Comparison of ENCODE assay signal across 9 cellular contexts in genomic region chr1:21909286-21909759, GRCh38. TPM values are rescaled to one million over a fixed set of nuclear protein-coding genes. Genes with fewer than 3 reads are reported as not detected.
DNase-seq lines count a peak whose midpoint lies in the region; ATAC-seq and TF ChIP-seq lines count a peak whose summit lies in the region.
"Had no signal": no experiment of that assay in that cellular context is flagged by ENCODE, and none has a peak within 500 bp of the region (broad histone marks: within the 10 kb centered on the region; RNA-seq: fewer than 3 reads in every experiment).

No MANE protein-coding gene starts in this region.

- H4K20me1 ChIP-seq in BLaER1 treated with 17β-estradiol and CSF1 and Interleukin-3, amounts not matched to agents 10 nM and 100 nM = 0 out of 22 replicates have a peak, but pooled peaks cover 0 to 5% (median 0%) of the 10 kb centered on the region in 11 experiments

- WGBS in psoas muscle, 3 donors = 0 to 7% (median 0%) methylated on average over 1 of the region's 1 CpG

- CTCF ChIA-PET in RWPE1 (lab: Yijun Ruan, JAX) = no interaction called here

- H3K36me3 ChIP-seq in BLaER1 treated with 17β-estradiol and CSF1 and Interleukin-3, amounts not matched to agents 10 nM and 100 nM = no peaks in the 10 kb centered on the region
- no peaks in the 10 kb centered on the region for H3K36me3 ChIP-seq in psoas muscle (ENCODE audit: insufficient read depth in 1 of 2, low read depth in 1 of 2)

- H3K27ac ChIP-seq in BLaER1 treated with 17β-estradiol and CSF1 and Interleukin-3, amounts not matched to agents 10 nM and 100 nM = peak overlapping the region; percentile 69 to 93 (median 89)
- H3K27ac ChIP-seq in RWPE1 (peak overlapping the region; percentile 52), psoas muscle (peak overlapping the region; percentile 87)
- H3K27ac ChIP-seq: SK-N-MC had no signal

- intact Hi-C loops in psoas muscle (cut with DNase I) = no loop called here

- H3K9me3 ChIP-seq in BLaER1 treated with 17β-estradiol and CSF1 and Interleukin-3, amounts not matched to agents 10 nM and 100 nM (replicated peaks in 1 of 11) = no peaks in the 10 kb centered on the region
- H3K9me3 ChIP-seq in psoas muscle = no peaks in the 10 kb centered on the region

- peak overlapping the region; percentile 78 to 95 (median 88) for H3K4me2 ChIP-seq in BLaER1 treated with 17β-estradiol and CSF1 and Interleukin-3, amounts not matched to agents 10 nM and 100 nM

- peak overlapping the region in 6 of 10 experiments; percentile 32 to 53 (median 46); a peak in 12 of 20 replicates for H3K4me3 ChIP-seq in BLaER1 treated with 17β-estradiol and CSF1 and Interleukin-3, amounts not matched to agents 10 nM and 100 nM
- H3K4me3 ChIP-seq in fibroblast of mammary gland (ENCODE audit: control insufficient read depth, low read depth, low read length) (no peak overlapping the region), psoas muscle (no peak overlapping the region)
- H3K4me3 ChIP-seq: SK-N-MC had no signal

- POLR2A ChIA-PET in RWPE1 (lab: Yijun Ruan, JAX; ENCODE audit: low non-redundant PET) = no interaction called here

- ATAC-seq in psoas muscle (peak in 2 of 4 donors; percentile 0 to 6), GM21360 (IDR thresholded peaks at IDR 0.05; ENCODE audit: unreplicated experiment) (no peak)

- no peak for TF ChIP-seq CTCF in RWPE1 (conservative IDR thresholded peaks at IDR 0.05; ENCODE audit: low read depth)
- TF ChIP-seq CTCF in fibroblast of mammary gland (conservative IDR thresholded peaks at IDR 0.05; ENCODE audit: control insufficient read depth, insufficient read depth, low read depth, low read length) = no peak
- no peak for TF ChIP-seq CTCF in psoas muscle (IDR thresholded peaks at IDR 0.05)

- H3K27me3 ChIP-seq in BLaER1 treated with 17β-estradiol and CSF1 and Interleukin-3, amounts not matched to agents 10 nM and 100 nM = no peaks in the 10 kb centered on the region
- no peaks in the 10 kb centered on the region for H3K27me3 ChIP-seq in psoas muscle (ENCODE audit: insufficient read depth in 3 of 3, low read length in 2 of 3)

- H3K9ac ChIP-seq in BLaER1 treated with 17β-estradiol and CSF1 and Interleukin-3, amounts not matched to agents 10 nM and 100 nM = peak overlapping the region; percentile 71 to 83 (median 77)

- peaks cover 82 to 100% (median 99%) of the 10 kb centered on the region in 10 experiments for H3K4me1 ChIP-seq in BLaER1 treated with 17β-estradiol and CSF1 and Interleukin-3, amounts not matched to agents 10 nM and 100 nM
- H3K4me1 ChIP-seq in psoas muscle = peaks cover 90% of the 10 kb centered on the region

- no peak for DNase-seq in RWPE1 (ENCODE audit: low spot score)
- DNase-seq in fibroblast of mammary gland (ENCODE audit: low read depth) = peak; percentile 55
- DNase-seq in psoas muscle = peak; percentile 49 to 74
- no peak for DNase-seq in SHP77 (lab: John Stamatoyannopoulos, UW)
- DNase-seq in NCI-H345 (lab: John Stamatoyannopoulos, UW) = no peak
- DNase-seq in NCI-H1417 (lab: John Stamatoyannopoulos, UW) = no peak

RNA-seq across cellular contexts. Expression of gene HSPG2, which starts 27.8 kb away (rescaled TPM):
- total RNA-seq in psoas muscle = 100 to 1,000 TPM; 102 to 168 (median 135) TPM
- 10 to 100 TPM; 24.5 to 74.8 (median 43.8) TPM for polyA plus RNA-seq in psoas muscle

Comparison
In these comparisons a context has a peak if more than half of its experiments do, and no peak if none do; other contexts are left out.
1. H3K4me3 ChIP-seq: peak in BLaER1 treated with 17β-estradiol and CSF1 and Interleukin-3, amounts not matched to agents 10 nM and 100 nM (6 of 10); none in fibroblast of mammary gland (single experiment) and psoas muscle (single experiment).
2. DNase-seq: peak in fibroblast of mammary gland (single experiment) and psoas muscle (2 of 2); none in RWPE1 (single experiment), SHP77 (0 of 2), NCI-H345 (single experiment) and NCI-H1417 (0 of 3).
3. Peak in every context shown above with its lines, with median percentiles within 50 percentile points of each other: H3K27ac ChIP-seq.